ENCODE assay signal across 15 cellular contexts in the genomic region with DNA sequence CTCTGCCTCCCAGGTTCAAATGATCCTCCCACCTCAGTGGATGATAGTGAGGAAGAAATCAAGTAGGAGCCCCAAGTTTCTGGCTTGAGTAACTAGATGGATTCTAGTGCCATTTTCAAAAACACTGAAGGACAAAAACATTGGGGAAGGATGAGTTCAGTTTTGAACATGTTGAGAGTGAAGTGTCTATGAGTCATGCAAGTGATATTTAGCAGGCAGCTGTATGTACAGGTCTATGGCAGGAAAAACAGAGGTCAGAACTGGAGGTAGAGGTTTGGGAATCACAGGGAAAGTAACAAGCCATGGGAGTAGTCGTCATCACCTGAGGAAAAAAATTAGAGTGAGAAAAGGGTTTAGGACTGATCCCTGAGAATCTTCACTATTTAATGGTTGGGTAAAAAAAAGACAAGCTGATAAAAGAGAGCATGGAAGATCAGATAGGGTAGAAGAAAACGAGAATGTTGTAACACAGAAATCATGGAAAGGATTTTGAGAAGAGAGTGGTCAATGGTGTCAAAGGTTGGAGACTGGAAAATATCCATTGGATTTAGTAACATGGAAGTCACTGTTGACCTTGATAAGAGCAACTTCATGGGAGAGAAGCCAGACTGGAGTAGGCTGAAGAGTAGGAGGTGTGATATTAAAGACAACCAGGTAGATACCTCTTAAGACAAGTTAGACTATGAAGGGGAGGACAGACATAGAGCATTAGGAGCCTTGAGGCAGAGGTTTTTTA. TPM values are rescaled to one million over a fixed set of nuclear protein-coding genes. Genes with fewer than 3 reads are reported as not detected.
DNase-seq lines count a peak whose midpoint lies in the region; ATAC-seq and TF ChIP-seq lines count a peak whose summit lies in the region.
"Had no signal": no experiment of that assay in that cellular context is flagged by ENCODE, and none has a peak within 500 bp of the region (broad histone marks: within the 10 kb centered on the region; RNA-seq: fewer than 3 reads in every experiment).

No MANE protein-coding gene starts in this region.

- H3K4me3 ChIP-seq in epithelial cell of esophagus (ENCODE audit: low read length), result no peak overlapping the region
- H3K4me3 ChIP-seq: left ventricle myocardium inferior, upper lobe of left lung had no signal

- POLR2A ChIA-PET in activated CD4-positive, alpha-beta T cell treated with anti-CD3 and anti-CD28 coated beads for 36 hours (lab: Charles Lee), result no interaction called here
- POLR2A ChIA-PET in activated CD4-positive, alpha-beta T cell treated with anti-CD3 and anti-CD28 coated beads, Interleukin-2, amount 10 ng/mL, durations not matched to agents 7 days and 5 days (lab: Charles Lee), result no interaction called here

- no peak for TF ChIP-seq CTCF in epithelial cell of esophagus (IDR thresholded peaks at IDR 0.05; ENCODE audit: insufficient read depth, low read depth, low read length, missing control alignments)

- no peaks in the 10 kb centered on the region for H3K27me3 Mint-ChIP-seq in activated CD4-positive, alpha-beta T cell treated with anti-CD3 and anti-CD28 coated beads for 36 hours
- no peaks in the 10 kb centered on the region for H3K27me3 Mint-ChIP-seq in activated CD4-positive, alpha-beta T cell treated with anti-CD3 and anti-CD28 coated beads, Interleukin-2, amount 10 ng/mL, durations not matched to agents 7 days and 5 days
- no peaks in the 10 kb centered on the region for H3K27me3 Mint-ChIP-seq in stimulated activated memory B cell treated with anti-CD40 and anti-IgM and Interleukin-4, amounts not matched to agents 10 μg/mL and 1 μg/mL and 100 μg/mL, for 72 hours

- H3K9me3 Mint-ChIP-seq in activated CD4-positive, alpha-beta T cell treated with anti-CD3 and anti-CD28 coated beads for 36 hours (ENCODE audit: low read depth), result no peaks in the 10 kb centered on the region
- H3K9me3 Mint-ChIP-seq in activated CD4-positive, alpha-beta T cell treated with anti-CD3 and anti-CD28 coated beads, Interleukin-2, amount 10 ng/mL, durations not matched to agents 7 days and 5 days, result peaks cover 10% of the 10 kb centered on the region
- H3K9me3 Mint-ChIP-seq in stimulated activated memory B cell treated with anti-CD40 and anti-IgM and Interleukin-4, amounts not matched to agents 10 μg/mL and 1 μg/mL and 100 μg/mL, for 72 hours, result no peaks in the 10 kb centered on the region

- H3K36me3 Mint-ChIP-seq in activated CD4-positive, alpha-beta T cell treated with anti-CD3 and anti-CD28 coated beads for 36 hours (ENCODE audit: low read depth), result peaks cover 18% of the 10 kb centered on the region
- H3K36me3 Mint-ChIP-seq in activated CD4-positive, alpha-beta T cell treated with anti-CD3 and anti-CD28 coated beads, Interleukin-2, amount 10 ng/mL, durations not matched to agents 7 days and 5 days (ENCODE audit: low read depth), result peaks cover 40% of the 10 kb centered on the region
- peaks cover 45% of the 10 kb centered on the region for H3K36me3 Mint-ChIP-seq in stimulated activated memory B cell treated with anti-CD40 and anti-IgM and Interleukin-4, amounts not matched to agents 10 μg/mL and 1 μg/mL and 100 μg/mL, for 72 hours

- peak; percentile 78 for ATAC-seq in activated CD4-positive, alpha-beta T cell treated with anti-CD3 and anti-CD28 coated beads for 36 hours
- ATAC-seq in stimulated activated memory B cell treated with anti-CD40 and anti-IgM and Interleukin-4, amounts not matched to agents 10 μg/mL and 1 μg/mL and 100 μg/mL, for 72 hours, result no peak
- no peak for ATAC-seq in GM21515 (IDR thresholded peaks at IDR 0.05; ENCODE audit: unreplicated experiment)

- peak overlapping the region; percentile 11 for H3K27ac Mint-ChIP-seq in activated CD4-positive, alpha-beta T cell treated with anti-CD3 and anti-CD28 coated beads for 36 hours
- no peak overlapping the region for H3K27ac Mint-ChIP-seq in activated CD4-positive, alpha-beta T cell treated with anti-CD3 and anti-CD28 coated beads, Interleukin-2, amount 10 ng/mL, durations not matched to agents 7 days and 5 days
- peak overlapping the region; percentile 9 for H3K27ac Mint-ChIP-seq in stimulated activated memory B cell treated with anti-CD40 and anti-IgM and Interleukin-4, amounts not matched to agents 10 μg/mL and 1 μg/mL and 100 μg/mL, for 72 hours

- H3K4me1 Mint-ChIP-seq in activated CD4-positive, alpha-beta T cell treated with anti-CD3 and anti-CD28 coated beads for 36 hours, result peaks cover 33% of the 10 kb centered on the region
- peaks cover 31% of the 10 kb centered on the region for H3K4me1 Mint-ChIP-seq in activated CD4-positive, alpha-beta T cell treated with anti-CD3 and anti-CD28 coated beads, Interleukin-2, amount 10 ng/mL, durations not matched to agents 7 days and 5 days
- peaks cover 46% of the 10 kb centered on the region for H3K4me1 Mint-ChIP-seq in stimulated activated memory B cell treated with anti-CD40 and anti-IgM and Interleukin-4, amounts not matched to agents 10 μg/mL and 1 μg/mL and 100 μg/mL, for 72 hours

- H3K4me3 Mint-ChIP-seq in activated CD4-positive, alpha-beta T cell treated with anti-CD3 and anti-CD28 coated beads for 36 hours, result no peak overlapping the region
- H3K4me3 Mint-ChIP-seq in activated CD4-positive, alpha-beta T cell treated with anti-CD3 and anti-CD28 coated beads, Interleukin-2, amount 10 ng/mL, durations not matched to agents 7 days and 5 days, result no peak overlapping the region
- H3K4me3 Mint-ChIP-seq in stimulated activated memory B cell treated with anti-CD40 and anti-IgM and Interleukin-4, amounts not matched to agents 10 μg/mL and 1 μg/mL and 100 μg/mL, for 72 hours, result no peak overlapping the region

- CTCF ChIA-PET in activated CD4-positive, alpha-beta T cell treated with anti-CD3 and anti-CD28 coated beads for 36 hours (lab: Charles Lee), result interaction anchor here (0.6 to 1.2 kb wide), 5 partner anchors 32 to 86 kb away, joined by 3 read pairs; no protein-coding TSS in a partner anchor
- CTCF ChIA-PET in activated CD4-positive, alpha-beta T cell treated with anti-CD3 and anti-CD28 coated beads, Interleukin-2, amount 10 ng/mL, durations not matched to agents 7 days and 5 days (lab: Charles Lee), result interaction anchor here (0.7 to 1.6 kb wide), 2 partner anchors 11 to 86 kb away, joined by 3 to 5 read pairs; no protein-coding TSS in a partner anchor

- intact Hi-C loops in activated CD4-positive, alpha-beta T cell treated with anti-CD3 and anti-CD28 coated beads for 36 hours (cut with DNase I, micrococcal nuclease), result no loop called here

- DNase-seq in activated CD4-positive, alpha-beta T cell treated with anti-CD3 and anti-CD28 coated beads for 36 hours, result no peak
- no peak for DNase-seq in activated CD4-positive, alpha-beta T cell treated with anti-CD3 and anti-CD28 coated beads, Interleukin-2, amount 10 ng/mL, durations not matched to agents 7 days and 5 days
- peak; percentile 17 for DNase-seq in NCI-H446 treated with DMSO at 0.1 percent for 48 hours (lab: John Stamatoyannopoulos, UW)
- peak; percentile 91 for DNase-seq in epithelial cell of esophagus (ENCODE audit: low read depth)
- no peak for DNase-seq in NCI-H69 (lab: John Stamatoyannopoulos, UW)
- no peak for DNase-seq in T-helper 9 cell
- DNase-seq: anterior cingulate cortex; DMS 273 treated with DMSO at 0.1 percent for 48 hours; effector CD8-positive, alpha-beta T cell; glutamatergic neuron; left ventricle myocardium inferior; NCI-H524; upper lobe of left lung had no signal

RNA-seq across cellular contexts. Expression of a gene that starts 53.1 kb away (rescaled TPM):
- total RNA-seq in activated CD4-positive, alpha-beta T cell treated with anti-CD3 and anti-CD28 coated beads for 36 hours, result 1 to 10 TPM; 6.1 to 6.5 TPM
- total RNA-seq in activated CD4-positive, alpha-beta T cell treated with anti-CD3 and anti-CD28 coated beads, Interleukin-2, amount 10 ng/mL, durations not matched to agents 7 days and 5 days, result 10 to 100 TPM; 17.7 to 19.1 TPM

Comparison
In these comparisons a context has a peak if more than half of its experiments do, and no peak if none do; other contexts are left out.
1. DNase-seq: peak in NCI-H446 treated with DMSO at 0.1 percent for 48 hours (single experiment) and epithelial cell of esophagus (single experiment); none in activated CD4-positive, alpha-beta T cell treated with anti-CD3 and anti-CD28 coated beads for 36 hours (single experiment), activated CD4-positive, alpha-beta T cell treated with anti-CD3 and anti-CD28 coated beads, Interleukin-2, amount 10 ng/mL, durations not matched to agents 7 days and 5 days (single experiment), NCI-H69 (single experiment) and T-helper 9 cell (single experiment).